Comparison of ENCODE assay signal across 11 cellular contexts in genomic region chr4:139934336-139934735, GRCh38.
DNase-seq lines count a peak whose midpoint lies in the region; ATAC-seq and TF ChIP-seq lines count a peak whose summit lies in the region.
"Had no signal": no experiment of that assay in that cellular context is flagged by ENCODE, and none has a peak within 500 bp of the region (broad histone marks: within the 10 kb centered on the region; RNA-seq: fewer than 3 reads in every experiment).

No MANE protein-coding gene starts in this region.

- ATAC-seq in sciatic nerve, result peak; percentile 70
- no peak for ATAC-seq in HG02759 (IDR thresholded peaks at IDR 0.05; ENCODE audit: unreplicated experiment)

- DNase-seq in DMS79 (lab: John Stamatoyannopoulos, UW) (peak; percentile 26), DMS79 treated with DMSO at 0.1 percent for 48 hours (lab: John Stamatoyannopoulos, UW) (no peak), NCI-H2196 (lab: John Stamatoyannopoulos, UW; ENCODE audit: unreplicated experiment) (peak; percentile 22), dermis blood vessel endothelial cell (peak; percentile 53), sciatic nerve (ENCODE audit: low spot score) (no peak), GM10266 (ENCODE audit: extremely low spot score) (no peak), NCI-H187 treated with DMSO at 0.1 percent for 48 hours (lab: John Stamatoyannopoulos, UW) (no peak)
- DNase-seq: activated CD4-positive, alpha-beta T cell treated with anti-CD3 and anti-CD28 coated beads, Interleukin-2, amount 10 ng/mL, durations not matched to agents 24 days and 14 days; GOT3; stimulated activated CD4-positive, alpha-beta T cell treated with anti-CD3 and anti-CD28 coated beads, Interleukin-15, amount 100 ng/mL, for 24 hours had no signal

- TF ChIP-seq CTCF in GM10266 (IDR thresholded peaks at IDR 0.05; ENCODE audit: control insufficient read depth, insufficient read depth, low read depth, missing control alignments), result no peak

- intact Hi-C loops in sciatic nerve (cut with DNase I), result no loop called here

Comparison
In these comparisons a context has a peak if more than half of its experiments do, and no peak if none do; other contexts are left out.
1. DNase-seq: peak in DMS79 (single experiment), NCI-H2196 (single experiment) and dermis blood vessel endothelial cell (single experiment); none in DMS79 treated with DMSO at 0.1 percent for 48 hours (single experiment), sciatic nerve (single experiment), GM10266 (single experiment) and NCI-H187 treated with DMSO at 0.1 percent for 48 hours (single experiment).